In the genomic region with DNA sequence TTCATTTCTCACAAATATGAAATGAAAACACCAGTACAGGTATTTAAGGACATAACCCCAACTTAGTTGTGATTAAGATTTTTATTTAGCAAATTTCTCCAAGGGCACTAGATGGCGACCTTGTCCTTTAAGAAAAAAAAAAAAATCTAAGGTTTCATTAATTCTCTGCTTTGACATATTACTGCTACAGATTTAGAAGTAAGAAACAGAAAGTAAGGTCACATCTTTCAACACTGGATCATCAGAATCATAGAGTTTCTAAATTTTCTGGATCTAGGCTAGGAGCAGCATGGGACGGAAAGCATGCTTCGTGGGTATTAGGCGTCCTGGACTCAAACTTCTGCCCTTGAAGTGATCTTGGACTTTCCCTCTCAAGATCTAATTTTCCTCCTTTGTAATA, we compare ENCODE assay signal across 10 cellular contexts.
A peak's percentile ranks its signal among the peaks of the same experiment; 100 is the strongest.
DNase-seq lines count a peak whose midpoint lies in the region; ATAC-seq and TF ChIP-seq lines count a peak whose summit lies in the region.
"Had no signal": no experiment of that assay in that cellular context is flagged by ENCODE, and none has a peak within 500 bp of the region (broad histone marks: within the 10 kb centered on the region; RNA-seq: fewer than 3 reads in every experiment).

No MANE protein-coding gene starts in this region.

- H3K9me3 ChIP-seq in MM.1S (replicated peaks; ENCODE audit: insufficient read depth, low read length): no peaks in the 10 kb centered on the region

- DNase-seq in GM03348 (ENCODE audit: low spot score) (peak; percentile 24), MM.1S (peak; percentile 21), epithelial cell of esophagus (ENCODE audit: low read depth) (no peak), retina (peak; percentile 54), NCI-H2107 treated with DMSO at 0.1 percent for 48 hours (lab: John Stamatoyannopoulos, UW; ENCODE audit: unreplicated experiment) (no peak), NCI-H510A (lab: John Stamatoyannopoulos, UW) (no peak), natural killer cell (no peak)
- DNase-seq: activated T-cell treated with anti-CD3 and anti-CD28 coated beads for 4 hours had no signal

- H3K9me3 Mint-ChIP-seq in natural killer cell: no peaks in the 10 kb centered on the region
- H3K9me3 Mint-ChIP-seq: memory B cell had no signal

- no peak overlapping the region for H3K4me2 ChIP-seq in MM.1S (ENCODE audit: low read depth, low read length)

- no peak overlapping the region for H3K9ac ChIP-seq in MM.1S (ENCODE audit: low read length)

- no peak overlapping the region for H3K27ac ChIP-seq in MM.1S (ENCODE audit: low read length)

- H3F3A ChIP-seq in MM.1S (ENCODE audit: insufficient read depth, low read length): no peaks in the 10 kb centered on the region

- H3K9me2 ChIP-seq in MM.1S (replicated peaks; ENCODE audit: insufficient read depth, low read length): no peaks in the 10 kb centered on the region

- H3K36me3 ChIP-seq in MM.1S (replicated peaks; ENCODE audit: insufficient read depth, low read length): no peaks in the 10 kb centered on the region

- ATAC-seq in GM21723 (IDR thresholded peaks at IDR 0.05; ENCODE audit: unreplicated experiment) (no peak), natural killer cell (no peak)

- H3K27me3 ChIP-seq in MM.1S (replicated peaks; ENCODE audit: insufficient read depth, low read length): no peaks in the 10 kb centered on the region

- peak; percentile 44 for TF ChIP-seq CTCF in MM.1S (IDR thresholded peaks at IDR 0.05; ENCODE audit: low read length)
- peak; percentile 26 for TF ChIP-seq CTCF in epithelial cell of esophagus (IDR thresholded peaks at IDR 0.05; ENCODE audit: insufficient read depth, low read depth, low read length, missing control alignments)
- no peak for TF ChIP-seq CTCF in natural killer cell (IDR thresholded peaks at IDR 0.05)

- no peaks in the 10 kb centered on the region for H4K20me1 ChIP-seq in MM.1S (ENCODE audit: insufficient read depth, low read length)

- H3K4me1 Mint-ChIP-seq in natural killer cell: peaks cover 0 to 5% of the 10 kb centered on the region in 2 donors

- H3K36me3 Mint-ChIP-seq in natural killer cell: no peaks in the 10 kb centered on the region
- H3K36me3 Mint-ChIP-seq: memory B cell had no signal

- intact Hi-C loops in natural killer cell (cut with micrococcal nuclease): no loop called here

- no peak overlapping the region for H3K4me3 ChIP-seq in MM.1S (ENCODE audit: low read length)
- no peak overlapping the region for H3K4me3 ChIP-seq in epithelial cell of esophagus (ENCODE audit: low read length)

- H3K27ac Mint-ChIP-seq in natural killer cell: no peak overlapping the region
- H3K27ac Mint-ChIP-seq: memory B cell had no signal

- no peak overlapping the region for H2AFZ ChIP-seq in MM.1S (ENCODE audit: low read length)

- no peaks in the 10 kb centered on the region for H3K4me1 ChIP-seq in MM.1S (ENCODE audit: low read length)

- peaks cover 19 to 42% of the 10 kb centered on the region in 2 donors for H3K27me3 Mint-ChIP-seq in natural killer cell (ENCODE audit: low read depth in 2 of 2)

- H3K79me2 ChIP-seq in MM.1S (ENCODE audit: low read length): no peaks in the 10 kb centered on the region

- H3K4me3 Mint-ChIP-seq in natural killer cell: no peak overlapping the region
- H3K4me3 Mint-ChIP-seq: memory B cell had no signal

Comparison
In these comparisons a context has a peak if more than half of its experiments do, and no peak if none do; other contexts are left out.
1. DNase-seq: peak in GM03348 (single experiment), MM.1S (single experiment) and retina (single experiment); none in epithelial cell of esophagus (single experiment), NCI-H2107 treated with DMSO at 0.1 percent for 48 hours (single experiment), NCI-H510A (single experiment) and natural killer cell (single experiment).